Comparison of ENCODE assay signal across 8 cellular contexts in the genomic region with DNA sequence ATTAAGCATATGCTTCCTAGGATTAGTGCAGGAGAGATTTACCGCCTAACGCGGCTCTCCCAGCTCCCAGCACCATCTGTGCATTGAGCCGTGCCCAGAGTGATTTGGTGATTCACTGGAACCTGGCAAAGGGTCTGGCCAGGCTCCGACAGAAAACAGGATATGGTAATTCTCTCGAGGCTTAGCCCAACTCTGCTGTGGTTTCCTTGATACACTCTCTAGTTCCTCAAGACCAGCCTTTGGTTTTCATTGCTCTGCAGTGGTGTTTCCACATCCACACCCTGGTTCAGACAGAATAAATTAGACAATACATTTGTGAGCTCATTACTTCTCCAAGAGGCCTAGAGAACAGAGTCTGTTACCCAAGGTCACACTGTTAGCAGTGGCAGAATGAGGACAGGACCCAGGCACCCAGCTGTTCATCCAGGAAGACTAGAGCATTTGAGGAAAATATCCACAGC. TPM values are rescaled to one million over a fixed set of nuclear protein-coding genes. Genes with fewer than 3 reads are reported as not detected.
DNase-seq lines count a peak whose midpoint lies in the region; ATAC-seq and TF ChIP-seq lines count a peak whose summit lies in the region.

No MANE protein-coding gene starts in this region.

- H3K27me3 ChIP-seq in right cardiac atrium (ENCODE audit: control insufficient read depth, insufficient read depth) = no peaks in the 10 kb centered on the region
- no peaks in the 10 kb centered on the region for H3K27me3 ChIP-seq in testis

- H3K4me1 ChIP-seq in right cardiac atrium (ENCODE audit: control insufficient read depth, insufficient read depth, low read length) = no peaks in the 10 kb centered on the region
- H3K4me1 ChIP-seq in testis = no peaks in the 10 kb centered on the region

- H3K9me3 ChIP-seq in right cardiac atrium (ENCODE audit: control insufficient read depth, low read length) (no peaks in the 10 kb centered on the region), testis (no peaks in the 10 kb centered on the region)

- peaks cover 10% of the 10 kb centered on the region for H3K4me1 Mint-ChIP-seq in activated CD4-positive, alpha-beta T cell treated with anti-CD3 and anti-CD28 coated beads for 36 hours
- H3K4me1 Mint-ChIP-seq in activated T-cell treated with anti-CD3 and anti-CD28 coated beads, Interleukin-2, amount 50 U/mL, for 4 hours (ENCODE audit: low read depth) = peaks cover 18% of the 10 kb centered on the region

- H3K36me3 ChIP-seq in testis (ENCODE audit: low read depth, missing control alignments) = no peaks in the 10 kb centered on the region

- ATAC-seq in activated CD4-positive, alpha-beta T cell treated with anti-CD3 and anti-CD28 coated beads for 36 hours = peak; percentile 91
- ATAC-seq in activated T-cell treated with anti-CD3 and anti-CD28 coated beads, Interleukin-2, amount 50 U/mL, for 4 hours = peak; percentile 51 to 71
- peak; percentile 63 to 85 for ATAC-seq in right cardiac atrium

- H3K4me3 ChIP-seq in NB4 (ENCODE audit: low read depth, low read length) (no peak overlapping the region), right cardiac atrium (ENCODE audit: low read length) (no peak overlapping the region), testis (no peak overlapping the region)

- H3K4me3 Mint-ChIP-seq in activated CD4-positive, alpha-beta T cell treated with anti-CD3 and anti-CD28 coated beads for 36 hours = no peak overlapping the region
- H3K4me3 Mint-ChIP-seq in activated T-cell treated with anti-CD3 and anti-CD28 coated beads, Interleukin-2, amount 50 U/mL, for 4 hours = no peak overlapping the region

- intact Hi-C loops in activated CD4-positive, alpha-beta T cell treated with anti-CD3 and anti-CD28 coated beads for 36 hours (cut with DNase I, micrococcal nuclease) = no loop called here
- intact Hi-C loops in right cardiac atrium (cut with DNase I) (no loop called here), testis (cut with DNase I; ENCODE audit: low total_unique reads) (no loop called here)

- no peaks in the 10 kb centered on the region for H3K36me3 Mint-ChIP-seq in activated CD4-positive, alpha-beta T cell treated with anti-CD3 and anti-CD28 coated beads for 36 hours (ENCODE audit: low read depth)
- no peaks in the 10 kb centered on the region for H3K36me3 Mint-ChIP-seq in activated T-cell treated with anti-CD3 and anti-CD28 coated beads, Interleukin-2, amount 50 U/mL, for 4 hours (ENCODE audit: insufficient read depth)

- H3K27me3 Mint-ChIP-seq in activated CD4-positive, alpha-beta T cell treated with anti-CD3 and anti-CD28 coated beads for 36 hours = no peaks in the 10 kb centered on the region
- peaks cover 3% of the 10 kb centered on the region for H3K27me3 Mint-ChIP-seq in activated T-cell treated with anti-CD3 and anti-CD28 coated beads, Interleukin-2, amount 50 U/mL, for 4 hours (ENCODE audit: low read depth)

- DNase-seq in activated CD4-positive, alpha-beta T cell treated with anti-CD3 and anti-CD28 coated beads for 36 hours = peak; percentile 32
- no peak for DNase-seq in activated CD4-positive, alpha-beta T cell treated with anti-CD3 and anti-CD28 coated beads for 1 hour
- DNase-seq in GOT3 (lab: John Stamatoyannopoulos, UW) = peak; percentile 16
- DNase-seq in NB4 (ENCODE audit: low read depth) = peak; percentile 98
- no peak for DNase-seq in activated T-cell treated with anti-CD3 and anti-CD28 coated beads, Interleukin-2, amount 50 U/mL, for 4 hours
- peak; percentile 28 to 57 (median 51) for DNase-seq in right cardiac atrium
- DNase-seq in testis = peak; percentile 22
- no peak for DNase-seq in NCI-H345 (lab: John Stamatoyannopoulos, UW)

- POLR2A ChIA-PET in activated CD4-positive, alpha-beta T cell treated with anti-CD3 and anti-CD28 coated beads for 36 hours (lab: Charles Lee) = no interaction called here

- no peaks in the 10 kb centered on the region for H3K9me3 Mint-ChIP-seq in activated CD4-positive, alpha-beta T cell treated with anti-CD3 and anti-CD28 coated beads for 36 hours (ENCODE audit: low read depth)
- no peaks in the 10 kb centered on the region for H3K9me3 Mint-ChIP-seq in activated T-cell treated with anti-CD3 and anti-CD28 coated beads, Interleukin-2, amount 50 U/mL, for 4 hours

- H3K27ac Mint-ChIP-seq in activated CD4-positive, alpha-beta T cell treated with anti-CD3 and anti-CD28 coated beads for 36 hours = no peak overlapping the region

- no peak overlapping the region for H3K27ac ChIP-seq in right cardiac atrium (ENCODE audit: low read length)
- H3K27ac ChIP-seq in testis = no peak overlapping the region

- 38% methylated on average over 6 of the region's 6 CpGs for WGBS in right cardiac atrium
- WGBS in testis, 2 donors = 51 to 63% methylated on average over 6 of the region's 6 CpGs

- CTCF ChIA-PET in activated CD4-positive, alpha-beta T cell treated with anti-CD3 and anti-CD28 coated beads for 36 hours (lab: Charles Lee) = interaction anchor here (1.0 kb wide), 1 partner anchor 10 kb away, joined by 3 read pairs; no protein-coding TSS in a partner anchor

- no peak for TF ChIP-seq CTCF in NB4 (IDR thresholded peaks at IDR 0.05; ENCODE audit: low read depth, low read length)
- no peak for TF ChIP-seq CTCF in testis (IDR thresholded peaks at IDR 0.05)

- TF ChIP-seq POLR2A in NB4 (IDR thresholded peaks at IDR 0.05; ENCODE audit: extremely low read depth, insufficient read length) (no peak), testis (IDR thresholded peaks at IDR 0.05) (no peak)

RNA-seq across cellular contexts. Expression of a gene that starts 23.0 kb away (rescaled TPM):
- 100 to 1,000 TPM; 169 to 178 TPM for total RNA-seq in activated CD4-positive, alpha-beta T cell treated with anti-CD3 and anti-CD28 coated beads for 36 hours
- total RNA-seq in activated T-cell treated with anti-CD3 and anti-CD28 coated beads, Interleukin-2, amount 50 U/mL, for 4 hours = 100 to 1,000 TPM; 129 to 147 (median 138) TPM
- total RNA-seq in right cardiac atrium (100 to 1,000 TPM in 1 of 4 donors, 10 to 100 TPM in 3; 94.1 to 114 (median 97.4) TPM), testis (100 to 1,000 TPM in 1 of 2 donors, 10 to 100 TPM in 1; 76.9 to 115 TPM)
- polyA plus RNA-seq in right cardiac atrium (30.7 TPM), testis (ENCODE audit: insufficient read depth, low read depth, low replicate concordance) (109 TPM)

Comparison
In these comparisons a context has a peak if more than half of its experiments do, and no peak if none do; other contexts are left out.
1. DNase-seq: peak in activated CD4-positive, alpha-beta T cell treated with anti-CD3 and anti-CD28 coated beads for 36 hours (single experiment), GOT3 (single experiment), NB4 (single experiment), right cardiac atrium (3 of 3) and testis (single experiment); none in activated CD4-positive, alpha-beta T cell treated with anti-CD3 and anti-CD28 coated beads for 1 hour (single experiment), activated T-cell treated with anti-CD3 and anti-CD28 coated beads, Interleukin-2, amount 50 U/mL, for 4 hours (single experiment) and NCI-H345 (single experiment).
2. Peak in every context shown above with its lines, with median percentiles within 50 percentile points of each other: ATAC-seq.